Comparison of ENCODE assay signal across 25 cellular contexts in genomic region chr4:7223566-7223965, GRCh38. TPM values are rescaled to one million over a fixed set of nuclear protein-coding genes. Genes with fewer than 3 reads are reported as not detected.
"Had no signal": no experiment of that assay in that cellular context is flagged by ENCODE, and none has a peak within 500 bp of the region (broad histone marks: within the 10 kb centered on the region; RNA-seq: fewer than 3 reads in every experiment).

No MANE protein-coding gene starts in this region.

- ATAC-seq: HepG2 had no signal

- H3K4me3 ChIP-seq: MG63, Peyer's patch, SJSA1, SK-N-MC had no signal

- H3K27ac ChIP-seq: Peyer's patch, SJSA1, SK-N-MC had no signal

- FAIRE-seq: HepG2 had no signal

- DNase-seq: IMR-90, Karpas-422, KG1, MG63, NCI-H1092, NCI-H1105 treated with DMSO at 0.1 percent for 48 hours, NCI-H1417 treated with DMSO at 0.1 percent for 48 hours, NCI-H146, NCI-H1694 treated with DMSO at 0.1 percent for 48 hours, NCI-H1930, NCI-H2081, NCI-H2107, NCI-H2171 treated with DMSO at 0.1 percent for 48 hours, NCI-H345, NCI-H446 treated with DMSO at 0.1 percent for 48 hours, NCI-H510A treated with DMSO at 0.1 percent for 48 hours, NCI-H526, NCI-H748 treated with DMSO at 0.1 percent for 48 hours, Peyer's patch, Right ventricle myocardium superior, SIG-M5 had no signal

- H3K27me3 ChIP-seq: MG63, Peyer's patch, SJSA1 had no signal

- H3K36me3 ChIP-seq: MG63, Peyer's patch, SJSA1 had no signal

- H3K9me3 ChIP-seq: MG63, Peyer's patch, SJSA1 had no signal

- H3K4me1 ChIP-seq: Peyer's patch, SJSA1 had no signal

RNA-seq across cellular contexts. Expression of gene SORCS2, which starts 31.2 kb away (rescaled TPM):
- total RNA-seq: T-helper 1 cell treated with Interleukin-12 subunit alpha and Interleukin-12 subunit beta and Interleukin-4 antibody, amounts not matched to agents 30 ng/mL and 1 ng/mL, for 36 hours had no signal
